In genomic region chr11:78139422-78140391, GRCh38 we compare ENCODE assay signal across 8 cellular contexts. TPM values are rescaled to one million over a fixed set of nuclear protein-coding genes. Genes with fewer than 3 reads are reported as not detected.
DNase-seq lines count a peak whose midpoint lies in the region; ATAC-seq, FAIRE-seq and TF ChIP-seq lines count a peak whose summit lies in the region.

Gene ALG8 (minus strand): TSS chr11:78139626. CDS start chr11:78139588, 38 bp downstream.

- no peak for TF ChIP-seq CTCF in WI38 (IDR thresholded peaks at IDR 0.05; ENCODE audit: low read depth, low read length)
- TF ChIP-seq CTCF in bronchial epithelial cell (IDR thresholded peaks at IDR 0.05; ENCODE audit: insufficient read depth, low read length, severe bottlenecking) = no peak

- H3K4me3 ChIP-seq in WI38 (ENCODE audit: low read depth, low read length) = peak within 1 kb of the TSS; percentile 81
- H3K4me3 ChIP-seq in bronchial epithelial cell (ENCODE audit: low read depth, low read length) = peak within 1 kb of the TSS; percentile 62

- DNase-seq in ACHN (peak; percentile 94), NCI-H2227 (lab: John Stamatoyannopoulos, UW; ENCODE audit: unreplicated experiment) (peak; percentile 97), bronchial epithelial cell (ENCODE audit: low read depth) (peak; percentile 95), iPS-NIHi11 (ENCODE audit: low spot score) (peak; percentile 99), smooth muscle cell of the brain vasculature (ENCODE audit: low read depth, low spot score) (peak; percentile 91)

- FAIRE-seq in bronchial epithelial cell (lab: Jason Lieb, UNC) = no peak

- H3K36me3 ChIP-seq in bronchial epithelial cell (ENCODE audit: control insufficient read depth, insufficient read depth, low read length) = no peaks in the 10 kb centered on the region

- ATAC-seq in GM18873 (IDR thresholded peaks at IDR 0.05; ENCODE audit: low FRiP score, unreplicated experiment) = peak; percentile 88
- ATAC-seq in HG03139 (IDR thresholded peaks at IDR 0.05; ENCODE audit: unreplicated experiment) = peak; percentile 96

- in situ Hi-C loops in ACHN (cut with HindIII; ENCODE audit: low pct_ligation_motif_present, low pct_unique_long_range_greater_than_20kb, low sequenced_read_pairs) = no loop called here

- H3K27me3 ChIP-seq in bronchial epithelial cell (ENCODE audit: control insufficient read depth, insufficient read depth, low read length) = no peaks in the 10 kb centered on the region

RNA-seq across cellular contexts. Expression of gene ALG8, which starts in this region (rescaled TPM):
- 18.4 and 20.1 TPM in 2 replicates for total RNA-seq in bronchial epithelial cell

Comparison
In these comparisons a context has a peak if more than half of its experiments do, and no peak if none do; other contexts are left out.
1. Peak in every context shown above with its lines: DNase-seq, ATAC-seq and H3K4me3 ChIP-seq.